Comparison of ENCODE assay signal across 1 cellular context in the genomic region with DNA sequence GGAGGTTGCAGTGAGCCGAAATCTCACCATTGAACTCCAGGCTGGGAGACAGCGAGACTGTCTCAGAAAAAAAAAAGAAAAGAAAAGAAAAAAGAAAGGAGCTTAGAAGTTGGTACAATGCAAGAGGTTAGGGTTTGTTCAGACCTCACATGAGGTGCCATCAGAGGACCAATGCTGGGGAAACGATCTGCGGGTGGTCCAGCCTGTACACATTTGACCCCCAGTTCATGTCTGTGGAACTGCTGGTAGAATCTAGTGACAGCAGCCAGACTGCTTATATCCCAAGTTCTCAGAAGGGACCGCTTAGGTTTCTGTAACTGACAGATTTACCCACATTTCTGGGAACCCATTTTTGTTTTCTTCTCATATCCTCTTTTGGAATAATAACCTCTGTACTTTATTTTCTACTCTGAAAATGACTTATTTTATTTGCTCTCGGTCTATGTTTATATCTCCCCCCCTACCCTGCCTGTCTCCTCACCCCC.
TF ChIP-seq lines count a peak whose summit lies in the region.

No MANE protein-coding gene starts in this region.

TF ChIP-seq in GM12878, 131 proteins besides CTCF, POLR2A, EP300 and RAD21:
- TF ChIP-seq SPI1 (IDR thresholded peaks at IDR 0.05; ENCODE audit: borderline replicate concordance, insufficient read depth, low read depth, low read length): peak; percentile 54; the same call in 1 of the 2 replicates
- no peak for TF ChIP-seq KLF5 (IDR thresholded peaks at IDR 0.05; ENCODE audit: partially characterized antibody)
